Comparison of ENCODE assay signal across 16 cellular contexts in the genomic region with DNA sequence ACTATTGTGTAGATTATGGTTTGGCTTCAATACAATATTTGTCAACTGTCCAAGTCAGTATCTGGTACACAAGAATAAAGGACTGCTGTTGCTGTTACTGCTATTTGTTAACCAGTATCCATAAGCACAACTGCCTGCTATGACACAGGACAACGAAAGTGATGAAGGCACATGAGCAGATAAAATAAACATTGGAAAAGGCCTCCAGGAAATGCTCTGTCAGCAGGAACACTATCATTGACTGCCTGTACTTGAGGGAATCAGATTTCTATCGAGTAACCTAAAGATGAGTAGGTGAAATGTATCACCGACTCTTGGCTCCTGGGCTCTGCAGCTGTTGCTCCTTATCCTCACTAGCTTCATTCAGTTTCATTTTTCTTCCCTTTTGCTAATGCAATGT. TPM values are rescaled to one million over a fixed set of nuclear protein-coding genes. Genes with fewer than 3 reads are reported as not detected.
DNase-seq lines count a peak whose midpoint lies in the region; ATAC-seq, FAIRE-seq and TF ChIP-seq lines count a peak whose summit lies in the region.
"Had no signal": no experiment of that assay in that cellular context is flagged by ENCODE, and none has a peak within 500 bp of the region (broad histone marks: within the 10 kb centered on the region; RNA-seq: fewer than 3 reads in every experiment).

No MANE protein-coding gene starts in this region.

- intact Hi-C loops in HepG2 (cut with micrococcal nuclease; ENCODE audit: unreplicated experiment) (no loop called here), right lobe of liver (cut with DNase I) (no loop called here), ascending aorta (cut with DNase I) (no loop called here)

- no peak for DNase-seq in HepG2 (ENCODE audit: low spot score)
- DNase-seq in right lobe of liver, result no peak
- peak; percentile 39 for DNase-seq in NCI-H510A (lab: John Stamatoyannopoulos, UW)
- DNase-seq in choroid plexus epithelial cell (ENCODE audit: low read depth), result peak; percentile 34
- DNase-seq in superior temporal gyrus (ENCODE audit: extremely low spot score), result peak; percentile 33
- DNase-seq in NCI-H82 treated with DMSO at 0.1 percent for 48 hours (lab: John Stamatoyannopoulos, UW; ENCODE audit: unreplicated experiment), result no peak
- no peak for DNase-seq in ascending aorta (ENCODE audit: low spot score in 2 of 2)
- DNase-seq in NCI-H526 (lab: John Stamatoyannopoulos, UW), result no peak
- DNase-seq: ACHN, GOT3, KBM-7, NCI-H526 treated with DMSO at 0.1 percent for 48 hours, PC-9 had no signal

- ATAC-seq in HepG2, result no peak
- ATAC-seq in right lobe of liver, result no peak

- no peak overlapping the region for H3K4me3 ChIP-seq in HepG2 (replicated peaks in 1 of 3; ENCODE audit: insufficient read depth in 1 of 3, low read depth in 2 of 3, low read length in 3 of 3)
- H3K4me3 ChIP-seq in right lobe of liver, result no peak overlapping the region
- no peak overlapping the region for H3K4me3 ChIP-seq in choroid plexus epithelial cell (ENCODE audit: low read depth, low read length)
- no peak overlapping the region for H3K4me3 ChIP-seq in ascending aorta
- H3K4me3 ChIP-seq: PC-9, SJSA1 had no signal

- TF ChIP-seq EP300 in HepG2 (IDR thresholded peaks at IDR 0.05; ENCODE audit: low read depth in 2 of 2, low read length in 2 of 2) (no peak), HepG2 (CRISPR knock-in tag; IDR thresholded peaks at IDR 0.05; ENCODE audit: borderline replicate concordance) (no peak)

- in situ Hi-C loops in HepG2 (cut with HindIII; ENCODE audit: extremely low pct_ligation_motif_present, low pct_unique_long_range_greater_than_20kb), result loop anchor here (10.0 kb wide), 1 partner anchor 473 kb away; no protein-coding TSS in a partner anchor

- BruUV-seq in HepG2 (replicated peaks; lab: Mats Ljungman, UMichigan), result no TSS peak

- H3K4me1 ChIP-seq in HepG2 (ENCODE audit: insufficient read depth, low read length) (peaks cover 8% of the 10 kb centered on the region; the same call in 1 of the 2 replicates), right lobe of liver (peaks cover 0 to 11% (median 0%) of the 10 kb centered on the region in 4 donors), ascending aorta (no peaks in the 10 kb centered on the region)
- H3K4me1 ChIP-seq: SJSA1 had no signal

- H3K4me2 ChIP-seq in HepG2 (ENCODE audit: low read depth, low read length), result no peak overlapping the region
- H3K4me2 ChIP-seq: PC-9 had no signal

- POLR2A ChIA-PET in HepG2 (lab: Yijun Ruan, JAX), result no interaction called here

- CTCF ChIA-PET in HepG2 (lab: Yijun Ruan, JAX; ENCODE audit: low intra/inter-chr PET ratio, low total read pairs), result no interaction called here

- 27% methylated on average over 3 of the region's 3 CpGs for WGBS in HepG2 (ENCODE audit: low lambda C conversion rate)
- WGBS in right lobe of liver (ENCODE audit: insufficient coverage, low coverage, low lambda C conversion rate, missing lambda C conversion rate), result 56% methylated on average over 3 of the region's 3 CpGs

- H3K36me3 ChIP-seq in HepG2 (replicated peaks in 1 of 2; ENCODE audit: control insufficient read depth in 1 of 2, insufficient read depth in 2 of 2, low read length in 2 of 2), result no peaks in the 10 kb centered on the region
- no peaks in the 10 kb centered on the region for H3K36me3 ChIP-seq in right lobe of liver
- H3K36me3 ChIP-seq in ascending aorta, result no peaks in the 10 kb centered on the region
- H3K36me3 ChIP-seq: SJSA1 had no signal

- no peaks in the 10 kb centered on the region for H3K79me2 ChIP-seq in HepG2 (ENCODE audit: insufficient read depth, low read length)

- no peak for FAIRE-seq in HepG2 (lab: Jason Lieb, UNC)
- FAIRE-seq: GM18507 had no signal

- no peak overlapping the region for H2AFZ ChIP-seq in HepG2 (ENCODE audit: low read length)
- H2AFZ ChIP-seq: PC-9 had no signal

- H3K27me3 ChIP-seq in HepG2 (ENCODE audit: control insufficient read depth in 1 of 2, insufficient read depth in 2 of 2, low read length in 2 of 2), result no peaks in the 10 kb centered on the region
- no peaks in the 10 kb centered on the region for H3K27me3 ChIP-seq in right lobe of liver
- H3K27me3 ChIP-seq in ascending aorta, result no peaks in the 10 kb centered on the region

- H3K27ac ChIP-seq in HepG2 (ENCODE audit: extremely low read length, insufficient read depth, low read length) (no peak overlapping the region), right lobe of liver (no peak overlapping the region), ascending aorta (no peak overlapping the region)
- H3K27ac ChIP-seq: PC-9, SJSA1 had no signal

- H4K20me1 ChIP-seq in HepG2 (ENCODE audit: insufficient read depth, low read length), result no peaks in the 10 kb centered on the region

- H3K9ac ChIP-seq in HepG2 (ENCODE audit: insufficient read depth, low read depth, low read length), result no peak overlapping the region

- TF ChIP-seq POLR2A in HepG2 (IDR thresholded peaks at IDR 0.05; ENCODE audit: insufficient read depth in 1 of 2, low read depth in 2 of 2, low read length in 2 of 2) (no peak), right lobe of liver (IDR thresholded peaks at IDR 0.05) (no peak)

- H3K9me3 ChIP-seq in HepG2 (ENCODE audit: low read length) (no peaks in the 10 kb centered on the region), right lobe of liver (no peaks in the 10 kb centered on the region), ascending aorta (no peaks in the 10 kb centered on the region)
- H3K9me3 ChIP-seq: SJSA1 had no signal

- TF ChIP-seq CTCF in HepG2 (CRISPR knock-in tag; IDR thresholded peaks at IDR 0.05), result no peak
- no peak for TF ChIP-seq CTCF in right lobe of liver (IDR thresholded peaks at IDR 0.05)
- no peak for TF ChIP-seq CTCF in choroid plexus epithelial cell (conservative IDR thresholded peaks at IDR 0.05; ENCODE audit: low read depth, low read length)
- no peak for TF ChIP-seq CTCF in ascending aorta (IDR thresholded peaks at IDR 0.05)

- TF ChIP-seq RAD21 in HepG2 (CRISPR knock-in tag; IDR thresholded peaks at IDR 0.05), result no peak

TF ChIP-seq in HepG2, 621 proteins besides CTCF, POLR2A, EP300 and RAD21:
- TF ChIP-seq GTF3A (CRISPR knock-in tag; conservative IDR thresholded peaks at IDR 0.05) (no peak), MAFK (conservative IDR thresholded peaks at IDR 0.05 in 1 of 2, IDR thresholded peaks at IDR 0.05 in 1 of 2; ENCODE audit: low read length in 2 of 2) (peak; percentile 27 to 55; a peak in 2 of 4 replicates), MAFF (IDR thresholded peaks at IDR 0.05; ENCODE audit: low read depth, low read length) (0 out of 2 replicates have a peak, but pooled peaks have one; percentile 30)

RNA-seq across cellular contexts. Expression of gene FMN1, which starts 56.5 kb away (rescaled TPM):
- total RNA-seq in HepG2 (2016; rRNA removed; fragmentation: Illumina TruSeq; extraction: Trizol) (0.60 and 0.81 TPM in 2 replicates), right lobe of liver (1 to 10 TPM; 1.1 to 6.8 (median 3.1) TPM), ascending aorta (4.3 TPM)
- 0.53 and 0.81 TPM in 2 replicates for total RNA-seq in HepG2 (2016; cell fraction: cytosol; rRNA removed; fragmentation: Illumina TruSeq; extraction: Trizol; ENCODE audit: low read depth)
- 0.61 and 0.70 TPM in 2 replicates for total RNA-seq in HepG2 (2016; cell fraction: insoluble cytoplasmic fraction; rRNA removed; fragmentation: Illumina TruSeq; extraction: Trizol)
- total RNA-seq in HepG2 (2016; cell fraction: membrane; rRNA removed; fragmentation: Illumina TruSeq; extraction: Trizol), result 0.37 and 0.38 TPM in 2 replicates
- 1.9 and 2.6 TPM in 2 replicates for total RNA-seq in HepG2 (2016; cell fraction: nucleus; rRNA removed; fragmentation: Illumina TruSeq; extraction: Trizol)
- polyA plus RNA-seq in HepG2 (2011; rRNA removed), result 0.17 and 0.20 TPM in 2 replicates
- polyA plus RNA-seq in HepG2 (2011; cell fraction: cytosol; rRNA removed), result 0.12 and 0.17 TPM in 2 replicates
- polyA plus RNA-seq in HepG2 (2011; cell fraction: nucleus; rRNA removed), result 0.24 and 0.31 TPM in 2 replicates
- 0.36 and 0.63 TPM in 2 replicates for polyA plus RNA-seq in HepG2 (2012)
- 0.02 and 0.10 TPM in 2 replicates for polyA plus RNA-seq in HepG2 (2016; cell fraction: cytosol; fragmentation: Illumina TruSeq; extraction: Trizol; ENCODE audit: low read depth)
- 0.33 and 0.41 TPM in 2 replicates for polyA plus RNA-seq in HepG2 (2016; cell fraction: insoluble cytoplasmic fraction; fragmentation: Illumina TruSeq; extraction: Trizol; ENCODE audit: low read depth)
- polyA plus RNA-seq in HepG2 (2016; cell fraction: membrane; fragmentation: Illumina TruSeq; extraction: Trizol; ENCODE audit: low read depth), result 0.08 and 0.21 TPM in 2 replicates
- polyA plus RNA-seq in HepG2 (2016; cell fraction: nucleus; fragmentation: Illumina TruSeq; extraction: Trizol; ENCODE audit: insufficient read depth, low read depth), result 0.48 and 1.1 TPM in 2 replicates
- 0.46 and 1.4 TPM in 2 replicates for polyA minus RNA-seq in HepG2 (2011; rRNA and poly(A)+ RNA removed; ENCODE audit: low replicate concordance)
- 0.62 and 1.4 TPM in 2 replicates for polyA minus RNA-seq in HepG2 (2011; cell fraction: cytosol; rRNA and poly(A)+ RNA removed)
- polyA minus RNA-seq in HepG2 (2011; cell fraction: nucleus; rRNA and poly(A)+ RNA removed), result 4.6 and 7.0 TPM in 2 replicates
- total RNA-seq: G401 had no signal

Comparison
In these comparisons a context has a peak if more than half of its experiments do, and no peak if none do; other contexts are left out.
1. DNase-seq: peak in NCI-H510A (single experiment), choroid plexus epithelial cell (single experiment) and superior temporal gyrus (single experiment); none in HepG2 (single experiment), right lobe of liver (0 of 3), NCI-H82 treated with DMSO at 0.1 percent for 48 hours (single experiment), ascending aorta (0 of 2) and NCI-H526 (0 of 2).